ENCODE assay signal across 21 cellular contexts in the genomic region with DNA sequence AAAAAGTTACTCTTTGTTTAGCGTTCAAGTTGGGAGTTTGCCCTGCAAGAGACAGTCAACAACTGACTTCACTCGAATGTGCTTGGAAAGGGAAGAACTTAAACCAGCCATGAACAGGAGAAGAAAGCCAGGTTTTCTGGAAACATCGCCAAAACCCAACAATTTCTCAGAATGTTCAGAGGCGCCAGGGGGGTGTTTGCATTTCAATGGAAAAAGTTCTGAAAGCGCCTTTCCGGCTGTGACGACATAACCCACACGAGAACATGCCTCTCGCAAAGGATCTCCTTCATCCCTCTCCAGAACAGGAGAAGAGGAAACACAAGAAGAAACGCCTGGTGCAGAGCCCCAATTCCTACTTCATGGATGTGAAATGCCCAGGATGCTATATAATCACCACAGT.
"Had no signal": no experiment of that assay in that cellular context is flagged by ENCODE, and none has a peak within 500 bp of the region (broad histone marks: within the 10 kb centered on the region; RNA-seq: fewer than 3 reads in every experiment).

No MANE protein-coding gene starts in this region.

- H3K4me1 Mint-ChIP-seq: activated CD4-positive, alpha-beta memory T cell treated with anti-CD3 and anti-CD28 coated beads, Interleukin-2, amount 10 ng/mL, durations not matched to agents 7 days and 5 days; activated CD4-positive, alpha-beta T cell treated with anti-CD3 and anti-CD28 coated beads, Interleukin-2, amount 10 ng/mL, durations not matched to agents 7 days and 5 days; activated T-helper 17 cell treated with anti-CD3 and anti-CD28 coated beads, Interleukin-2, amount 50 U/mL, for 72 hours; WTC11 had no signal

- H3K9me3 Mint-ChIP-seq: activated CD4-positive, alpha-beta T cell treated with anti-CD3 and anti-CD28 coated beads, Interleukin-2, amount 10 ng/mL, durations not matched to agents 7 days and 5 days; activated naive CD4-positive, alpha-beta T cell treated with anti-CD3 and anti-CD28 coated beads for 36 hours; T-helper 1 cell treated with Interleukin-12 subunit alpha and Interleukin-12 subunit beta and Interleukin-4 antibody, amounts not matched to agents 30 μg/mL and 1 μg/mL, for 36 hours; WTC11 had no signal

- H3K27me3 Mint-ChIP-seq: activated CD4-positive, alpha-beta memory T cell treated with anti-CD3 and anti-CD28 coated beads, Interleukin-2, amount 10 ng/mL, durations not matched to agents 7 days and 5 days; activated CD4-positive, alpha-beta T cell treated with anti-CD3 and anti-CD28 coated beads, Interleukin-2, amount 10 ng/mL, durations not matched to agents 7 days and 5 days; activated naive CD8-positive, alpha-beta T cell; activated T-helper 17 cell treated with anti-CD3 and anti-CD28 coated beads, Interleukin-2, amount 50 U/mL, for 72 hours had no signal

- H3K4me3 Mint-ChIP-seq: activated CD4-positive, alpha-beta memory T cell treated with anti-CD3 and anti-CD28 coated beads, Interleukin-2, amount 10 ng/mL, durations not matched to agents 7 days and 5 days; activated CD4-positive, alpha-beta T cell treated with anti-CD3 and anti-CD28 coated beads, Interleukin-2, amount 10 ng/mL, durations not matched to agents 7 days and 5 days; activated naive CD4-positive, alpha-beta T cell treated with anti-CD3 and anti-CD28 coated beads for 36 hours; activated naive CD8-positive, alpha-beta T cell; activated T-helper 17 cell treated with anti-CD3 and anti-CD28 coated beads, Interleukin-2, amount 50 U/mL, for 72 hours; T-helper 1 cell treated with Interleukin-12 subunit alpha and Interleukin-12 subunit beta and Interleukin-4 antibody, amounts not matched to agents 30 μg/mL and 1 μg/mL, for 36 hours; WTC11 had no signal

- H3K27ac Mint-ChIP-seq: activated CD4-positive, alpha-beta memory T cell treated with anti-CD3 and anti-CD28 coated beads, Interleukin-2, amount 10 ng/mL, durations not matched to agents 7 days and 5 days; activated CD4-positive, alpha-beta T cell treated with anti-CD3 and anti-CD28 coated beads, Interleukin-2, amount 10 ng/mL, durations not matched to agents 7 days and 5 days; activated naive CD4-positive, alpha-beta T cell treated with anti-CD3 and anti-CD28 coated beads for 36 hours; activated naive CD8-positive, alpha-beta T cell; activated T-helper 17 cell treated with anti-CD3 and anti-CD28 coated beads, Interleukin-2, amount 50 U/mL, for 72 hours; T-helper 1 cell treated with Interleukin-12 subunit alpha and Interleukin-12 subunit beta and Interleukin-4 antibody, amounts not matched to agents 30 μg/mL and 1 μg/mL, for 36 hours; WTC11 had no signal

- DNase-seq: activated CD4-positive, alpha-beta memory T cell treated with anti-CD3 and anti-CD28 coated beads, Interleukin-2, amount 10 ng/mL, durations not matched to agents 7 days and 5 days; activated CD4-positive, alpha-beta T cell treated with anti-CD3 and anti-CD28 coated beads for 1 hour; activated CD4-positive, alpha-beta T cell treated with anti-CD3 and anti-CD28 coated beads, Interleukin-2, amount 10 ng/mL, durations not matched to agents 7 days and 5 days; activated gamma-delta T cell; activated naive CD4-positive, alpha-beta T cell treated with anti-CD3 and anti-CD28 coated beads for 36 hours; activated T-cell treated with anti-CD3 and anti-CD28 coated beads for 4 hours; activated T-cell treated with anti-CD3 and anti-CD28 coated beads, Interleukin-2, amount 50 U/mL, for 48 hours; Kasumi-1; KBM-7; NCI-H1105 treated with DMSO at 0.1 percent for 48 hours; NCI-H1436 treated with DMSO at 0.1 percent for 48 hours; NCI-H187 treated with DMSO at 0.1 percent for 48 hours; NCI-H2081 treated with DMSO at 0.1 percent for 48 hours; NCI-H446; NCI-H524; PC-3; SHP77 treated with DMSO at 0.1 percent for 48 hours had no signal

- ATAC-seq: activated T-helper 17 cell treated with anti-CD3 and anti-CD28 coated beads, Interleukin-2, amount 50 U/mL, for 72 hours; PC-3; WTC11 had no signal

- H3K36me3 Mint-ChIP-seq: activated naive CD8-positive, alpha-beta T cell; WTC11 had no signal
